35 cellular contexts compared by ENCODE assay signal in the genomic region with DNA sequence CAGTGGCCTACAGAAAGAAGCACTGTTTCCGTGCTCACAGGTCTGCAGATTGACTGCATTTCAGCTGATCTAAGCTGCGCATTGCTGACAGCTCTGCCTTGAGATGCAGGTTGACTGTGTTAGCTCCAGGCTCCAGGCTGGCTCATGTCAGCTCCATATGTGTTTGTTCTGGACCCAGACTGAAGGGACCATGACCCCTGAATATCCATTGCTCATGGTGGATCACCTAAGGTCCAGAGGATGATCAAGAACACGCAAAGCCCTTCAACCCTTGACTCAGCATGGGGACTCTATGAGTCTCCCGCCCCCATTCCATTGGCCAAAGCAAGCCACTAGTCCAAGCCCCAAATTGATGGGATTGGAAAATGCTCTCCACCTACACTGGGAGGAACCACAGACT.
"Had no signal": no experiment of that assay in that cellular context is flagged by ENCODE, and none has a peak within 500 bp of the region (broad histone marks: within the 10 kb centered on the region; RNA-seq: fewer than 3 reads in every experiment).

No MANE protein-coding gene starts in this region.

- DNase-seq: Karpas-422, Kasumi-1, KBM-7, KG1, MG63, MM.1S, MV-4-11, NCI-H1048, NCI-H1092, NCI-H1092 treated with DMSO at 0.1 percent for 48 hours, NCI-H1105, NCI-H1105 treated with DMSO at 0.1 percent for 48 hours, NCI-H1417, NCI-H1417 treated with DMSO at 0.1 percent for 48 hours, NCI-H1436, NCI-H1436 treated with DMSO at 0.1 percent for 48 hours, NCI-H146, NCI-H1694, NCI-H1694 treated with DMSO at 0.1 percent for 48 hours, NCI-H187, NCI-H187 treated with DMSO at 0.1 percent for 48 hours, NCI-H1930, NCI-H2029, NCI-H2029 treated with DMSO at 0.1 percent for 48 hours, NCI-H2081, NCI-H2081 treated with DMSO at 0.1 percent for 48 hours, NCI-H2107, NCI-H2171, NCI-H2171 treated with DMSO at 0.1 percent for 48 hours, NCI-H2227 treated with DMSO at 0.1 percent for 48 hours, NCI-H226, NCI-H345, NCI-H446, NCI-H446 treated with DMSO at 0.1 percent for 48 hours had no signal

- H3K9me3 ChIP-seq: MG63 had no signal

- H3K27ac ChIP-seq: KMS-11 had no signal

- H3K36me3 ChIP-seq: MG63 had no signal

- H3K4me3 ChIP-seq: MG63 had no signal

- H3K9ac ChIP-seq: KMS-11 had no signal

- H3K4me2 ChIP-seq: KMS-11 had no signal
